In the genomic region with DNA sequence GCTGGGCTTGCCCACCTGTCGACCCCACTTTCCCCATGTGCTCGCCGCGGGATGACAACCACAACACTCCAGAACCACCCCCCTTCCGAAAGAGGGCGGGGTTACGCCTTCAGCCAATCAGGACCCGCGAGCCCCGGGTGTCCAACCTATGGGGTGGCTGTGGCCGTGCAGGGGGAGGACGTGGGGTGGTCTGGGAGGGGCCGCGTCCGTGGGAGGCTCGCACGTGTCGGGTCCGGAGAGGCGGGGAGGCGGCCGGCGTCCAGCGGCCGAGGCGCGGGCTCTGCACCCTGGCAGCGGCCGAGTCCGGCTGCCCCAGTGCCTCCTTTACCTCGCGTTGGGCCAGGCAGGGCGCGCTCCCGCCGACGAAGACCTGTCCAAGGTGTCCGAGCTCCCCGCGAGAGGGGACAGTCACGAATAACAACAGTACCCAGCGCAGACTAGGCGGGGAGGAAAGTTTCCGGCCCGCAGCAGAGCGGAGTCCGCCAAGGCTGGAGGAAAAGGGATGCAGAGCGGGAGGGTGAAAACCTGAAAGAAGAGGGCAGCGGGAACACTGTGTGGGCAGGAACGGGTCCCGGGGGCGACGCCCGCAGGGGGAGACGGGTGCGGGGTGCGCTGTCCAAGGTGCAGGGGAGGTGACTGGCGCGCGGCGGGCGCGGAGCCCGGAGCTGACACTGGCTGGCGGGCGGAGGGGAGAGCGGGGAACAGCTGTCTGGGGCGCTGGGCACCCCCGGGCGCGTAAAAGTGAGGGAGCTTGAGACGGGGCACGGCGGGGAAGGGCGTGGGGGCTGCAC, we compare ENCODE assay signal across 8 cellular contexts. TPM values are rescaled to one million over a fixed set of nuclear protein-coding genes. Genes with fewer than 3 reads are reported as not detected.
A peak's percentile ranks its signal among the peaks of the same experiment; 100 is the strongest.
DNase-seq lines count a peak whose midpoint lies in the region; ATAC-seq and TF ChIP-seq lines count a peak whose summit lies in the region.

No MANE protein-coding gene starts in this region.

- no peaks in the 10 kb centered on the region for H3K79me1 ChIP-seq in mesenchymal stem cell (replicated peaks; ENCODE audit: low read length, poor library complexity, severe bottlenecking)

- H3K9ac ChIP-seq in mesenchymal stem cell (ENCODE audit: low read length): peak overlapping the region; percentile 87

- peak overlapping the region; percentile 80 for H2BK120ac ChIP-seq in mesenchymal stem cell (ENCODE audit: low read depth, low read length)

- H3K9me3 ChIP-seq in mesenchymal stem cell (ENCODE audit: control insufficient read depth, low read length): no peaks in the 10 kb centered on the region

- DNase-seq in GM03348 (ENCODE audit: low spot score) (peak; percentile 95), LHCN-M2 (ENCODE audit: low read depth) (peak; percentile 83), erythroblast (lab: John Stamatoyannopoulos, UW) (peak; percentile 21 to 30), mesenchymal stem cell (peak; percentile 81), substantia nigra (lab: John Stamatoyannopoulos, UW) (peak; percentile 43 to 93 (median 85))
- DNase-seq in central memory CD4-positive, alpha-beta T cell: no peak

- peak overlapping the region; percentile 65 for H4K8ac ChIP-seq in mesenchymal stem cell (ENCODE audit: low read length)

- H2AFZ ChIP-seq in mesenchymal stem cell (ENCODE audit: low read depth, low read length): peak overlapping the region; percentile 54

- H3K27ac ChIP-seq in mesenchymal stem cell (ENCODE audit: low read length, poor library complexity, severe bottlenecking): no peak overlapping the region
- H3K27ac ChIP-seq in substantia nigra (ENCODE audit: low read depth, low read length, poor library complexity, severe bottlenecking): peak overlapping the region; percentile 86

- peak overlapping the region; percentile 86 for H2BK15ac ChIP-seq in mesenchymal stem cell (ENCODE audit: low read depth, poor library complexity, severe bottlenecking)

- H3K4me3 ChIP-seq in mesenchymal stem cell (ENCODE audit: insufficient read depth in 1 of 2, low read depth in 1 of 2, low read length in 2 of 2): peak overlapping the region; percentile 68 to 87

- H3K27me3 ChIP-seq in mesenchymal stem cell (ENCODE audit: control insufficient read depth in 1 of 2, insufficient read depth in 1 of 2, low read length in 2 of 2): no peaks in the 10 kb centered on the region

- no peak overlapping the region for H2AK5ac ChIP-seq in mesenchymal stem cell (ENCODE audit: low read length, severe bottlenecking)

- H3K4ac ChIP-seq in mesenchymal stem cell (ENCODE audit: low read depth in 1 of 2, low read length in 2 of 2): peak overlapping the region in 1 of 2 experiments; percentile 62

- peak overlapping the region in 1 of 2 experiments; percentile 86 for H3K23ac ChIP-seq in mesenchymal stem cell (ENCODE audit: low read length in 2 of 2)

- TF ChIP-seq POLR2A in erythroblast (IDR thresholded peaks at IDR 0.05; ENCODE audit: low read length): no peak

- peak overlapping the region in 1 of 2 experiments; percentile 80 for H2BK12ac ChIP-seq in mesenchymal stem cell (ENCODE audit: low read length in 2 of 2)

- H4K91ac ChIP-seq in mesenchymal stem cell (ENCODE audit: low read length): peak overlapping the region; percentile 40

- no peak overlapping the region for H3K14ac ChIP-seq in mesenchymal stem cell (ENCODE audit: low read length in 2 of 2)

- under 1% methylated on average over 42 of the region's 75 CpGs for whole genome bisulfite sequencing in mesenchymal stem cell

- peak overlapping the region; percentile 90 for H3K4me2 ChIP-seq in mesenchymal stem cell (ENCODE audit: low read length, poor library complexity, severe bottlenecking)

- H2BK5ac ChIP-seq in mesenchymal stem cell (ENCODE audit: low read depth, low read length, poor library complexity, severe bottlenecking): no peak overlapping the region

- peak; percentile 34 to 36 for ATAC-seq in activated CD4-positive, CD25-positive, alpha-beta regulatory T cell treated with anti-CD3 and anti-CD28 coated beads, Interleukin-2, amount 50 U/mL, for 24 hours
- no peak for ATAC-seq in HG02642 (IDR thresholded peaks at IDR 0.05; ENCODE audit: poor library complexity, unreplicated experiment)

- H3K4me1 ChIP-seq in mesenchymal stem cell (ENCODE audit: control insufficient read depth, insufficient read depth, low read depth, low read length): peaks cover 21% of the 10 kb centered on the region

- no peaks in the 10 kb centered on the region for H3K36me3 ChIP-seq in mesenchymal stem cell (ENCODE audit: control insufficient read depth in 1 of 2, insufficient read depth in 2 of 2, low read depth in 1 of 2, low read length in 2 of 2)

- H3K18ac ChIP-seq in mesenchymal stem cell (ENCODE audit: low read depth in 1 of 2, low read length in 2 of 2): peak overlapping the region; percentile 72 to 74

RNA-seq across cellular contexts. Expression of a gene that starts 0.9 kb away (rescaled TPM):
- 2.9 and 7.7 TPM in 2 replicates for total RNA-seq in LHCN-M2 (2014; rRNA removed)
- polyA plus RNA-seq in LHCN-M2 (2012): 1.00 TPM
- polyA plus RNA-seq in mesenchymal stem cell (2013, experiment 1 of 2): 4.8 TPM
- polyA plus RNA-seq in mesenchymal stem cell (2013, experiment 2 of 2): 4.8 TPM
